3 cellular contexts compared by ENCODE assay signal in the genomic region with DNA sequence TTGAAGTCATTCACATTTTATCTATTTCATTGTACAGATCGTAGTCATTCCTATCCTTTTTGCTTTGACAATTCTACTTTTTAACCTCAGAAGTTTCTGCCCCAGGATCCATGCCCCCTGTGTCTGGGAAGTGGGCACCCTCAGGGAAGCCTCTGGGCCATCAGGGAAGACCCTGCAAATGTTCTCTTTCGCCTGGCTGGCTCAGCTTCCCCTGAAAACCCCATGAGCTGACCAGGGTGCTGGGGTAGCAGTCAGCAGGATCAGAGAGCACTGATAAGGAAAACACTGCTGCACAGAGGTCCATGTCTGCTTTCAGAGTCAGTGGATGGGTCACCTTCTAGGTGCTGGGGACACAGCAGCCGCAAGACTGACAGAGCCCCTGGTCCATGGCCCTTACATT.
"Had no signal": no experiment of that assay in that cellular context is flagged by ENCODE, and none has a peak within 500 bp of the region (broad histone marks: within the 10 kb centered on the region; RNA-seq: fewer than 3 reads in every experiment).

No MANE protein-coding gene starts in this region.

- H3K4me3 ChIP-seq: GM12878 had no signal

- DNase-seq: GDM1, GF-D8 had no signal
